In the genomic region with DNA sequence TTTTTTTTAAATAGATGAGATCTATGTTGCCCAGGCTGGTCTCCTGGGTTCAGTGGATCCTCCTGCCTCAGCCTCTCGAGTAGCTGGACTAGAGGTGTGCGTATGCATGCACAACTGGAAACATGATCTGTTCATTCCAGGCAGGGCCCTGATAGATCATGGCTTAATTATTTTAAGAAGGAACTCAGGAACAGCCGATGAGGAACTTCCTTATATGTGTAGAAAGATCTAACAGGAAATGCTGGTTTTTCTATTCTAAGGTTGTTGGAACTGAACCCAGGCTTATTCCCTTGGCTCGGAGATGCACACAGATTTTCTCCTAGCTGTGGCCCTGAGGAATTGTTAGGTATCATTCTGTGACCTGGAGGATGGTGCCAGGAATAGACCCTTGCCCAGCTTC, we compare ENCODE assay signal across 10 cellular contexts. TPM values are rescaled to one million over a fixed set of nuclear protein-coding genes. Genes with fewer than 3 reads are reported as not detected.
DNase-seq lines count a peak whose midpoint lies in the region; ATAC-seq and TF ChIP-seq lines count a peak whose summit lies in the region.
"Had no signal": no experiment of that assay in that cellular context is flagged by ENCODE, and none has a peak within 500 bp of the region (broad histone marks: within the 10 kb centered on the region; RNA-seq: fewer than 3 reads in every experiment).

No MANE protein-coding gene starts in this region.

- H3K4me1 ChIP-seq in mammary epithelial cell (ENCODE audit: insufficient read depth, low read length) (peaks cover 26% of the 10 kb centered on the region), muscle layer of colon (ENCODE audit: insufficient read depth, low read length) (peaks cover 41% of the 10 kb centered on the region), vagina (peaks cover 67% of the 10 kb centered on the region)

- H3K27ac Mint-ChIP-seq in MCF 10A (ENCODE audit: low read depth, unreplicated experiment) = peak overlapping the region; percentile 17
- H3K27ac Mint-ChIP-seq: activated T-helper 17 cell treated with anti-CD3 and anti-CD28 coated beads, Interleukin-2, amount 50 U/mL, for 72 hours had no signal

- peaks cover 27% of the 10 kb centered on the region for H3K4me1 Mint-ChIP-seq in MCF 10A (ENCODE audit: insufficient read depth, unreplicated experiment)

- H3K36me3 ChIP-seq in mammary epithelial cell (ENCODE audit: insufficient read depth, low read length) (peaks cover 5% of the 10 kb centered on the region), muscle layer of colon (ENCODE audit: insufficient read depth, low read length) (peaks cover 8% of the 10 kb centered on the region), vagina (peaks cover 0 to 8% of the 10 kb centered on the region in 2 donors)

- no TSS peak for BruUV-seq in MCF 10A (replicated peaks; lab: Mats Ljungman, UMichigan)
- BruUV-seq in mammary epithelial cell (replicated peaks; lab: Mats Ljungman, UMichigan) = no TSS peak

- ATAC-seq in HG03139 (IDR thresholded peaks at IDR 0.05; ENCODE audit: unreplicated experiment) = no peak
- ATAC-seq: activated T-helper 17 cell treated with anti-CD3 and anti-CD28 coated beads, Interleukin-2, amount 50 U/mL, for 72 hours had no signal

- H3K9me3 ChIP-seq in mammary epithelial cell (replicated peaks; ENCODE audit: insufficient read depth, low read length) (no peaks in the 10 kb centered on the region), muscle layer of colon (ENCODE audit: low read length) (no peaks in the 10 kb centered on the region), vagina (no peaks in the 10 kb centered on the region)

- dilution Hi-C loops in mammary epithelial cell (cut with HindIII; ENCODE audit: low sequenced_read_pairs) = no loop called here

- intact Hi-C loops in MCF 10A (cut with micrococcal nuclease) (no loop called here), mammary epithelial cell (cut with micrococcal nuclease) (no loop called here), vagina (cut with DNase I) (no loop called here), lower leg skin (cut with DNase I; ENCODE audit: low total_unique reads) (no loop called here)

- H4K20me1 ChIP-seq in mammary epithelial cell (ENCODE audit: insufficient read depth, low read length) = peaks cover 2% of the 10 kb centered on the region

- H3K9ac ChIP-seq in mammary epithelial cell (ENCODE audit: insufficient read depth, low read length) (no peak overlapping the region), muscle layer of colon (ENCODE audit: low read length) (no peak overlapping the region)

- CTCF ChIA-PET in MCF 10A (lab: Yijun Ruan, JAX) = interaction anchor here (0.5 kb wide), 1 partner anchor 37 kb away, joined by 3 read pairs; no protein-coding TSS in a partner anchor
- CTCF ChIA-PET in mammary epithelial cell (lab: Charles Lee; ENCODE audit: low non-redundant PET) = interaction anchor here (0.7 kb wide), 1 partner anchor 409 kb away, joined by 3 read pairs; the partner anchor contains the start of gene MIF

- no peak overlapping the region for H3K4me3 ChIP-seq in mammary epithelial cell (replicated peaks in 1 of 3; ENCODE audit: insufficient read depth in 1 of 3, low read depth in 2 of 3, low read length in 3 of 3)
- no peak overlapping the region for H3K4me3 ChIP-seq in coronary artery
- H3K4me3 ChIP-seq in muscle layer of colon (ENCODE audit: low read depth in 1 of 2, low read length in 2 of 2) = peak overlapping the region in 1 of 2 donors; percentile 0
- H3K4me3 ChIP-seq in vagina = no peak overlapping the region
- no peak overlapping the region for H3K4me3 ChIP-seq in lower leg skin (ENCODE audit: low read depth, poor library complexity, severe bottlenecking)

- no peak for DNase-seq in MCF 10A (ENCODE audit: unreplicated experiment)
- no peak for DNase-seq in mammary epithelial cell
- no peak for DNase-seq in coronary artery (ENCODE audit: low spot score)
- DNase-seq in vagina (ENCODE audit: extremely low spot score in 2 of 2) = no peak
- DNase-seq in lower leg skin (ENCODE audit: low spot score in 2 of 2) = no peak
- DNase-seq in activated T-cell treated with anti-CD3 and anti-CD28 coated beads for 4 hours = no peak
- DNase-seq: NCI-H187 had no signal

- in situ Hi-C loops in mammary epithelial cell (cut with MboI; ENCODE audit: low sequenced_read_pairs in 2 of 2) = no loop called here

- H3K27ac ChIP-seq in mammary epithelial cell (ENCODE audit: insufficient read depth, low read depth, low read length) = no peak overlapping the region
- H3K27ac ChIP-seq in coronary artery = peak overlapping the region; percentile 51 to 85
- peak overlapping the region; percentile 91 for H3K27ac ChIP-seq in muscle layer of colon (ENCODE audit: low read depth, low read length)
- H3K27ac ChIP-seq in vagina = peak overlapping the region; percentile 2

- TF ChIP-seq CTCF in MCF 10A (IDR thresholded peaks at IDR 0.05; ENCODE audit: unreplicated experiment) (no peak), mammary epithelial cell (conservative IDR thresholded peaks at IDR 0.05 in 1 of 2, IDR thresholded peaks at IDR 0.05 in 1 of 2; ENCODE audit: extremely low read depth in 1 of 2, insufficient read depth in 1 of 2, low read depth in 1 of 2, low read length in 2 of 2) (no peak), coronary artery (IDR thresholded peaks at IDR 0.05) (no peak), vagina (IDR thresholded peaks at IDR 0.05) (no peak), lower leg skin (IDR thresholded peaks at IDR 0.05) (no peak)

- H3K79me2 ChIP-seq in mammary epithelial cell (ENCODE audit: insufficient read depth, low read length) = peaks cover 75% of the 10 kb centered on the region

- no peak overlapping the region for H2AFZ ChIP-seq in mammary epithelial cell (ENCODE audit: low read depth, low read length)

- H3K4me3 Mint-ChIP-seq in MCF 10A (ENCODE audit: unreplicated experiment) = no peak overlapping the region
- H3K4me3 Mint-ChIP-seq: activated T-helper 17 cell treated with anti-CD3 and anti-CD28 coated beads, Interleukin-2, amount 50 U/mL, for 72 hours had no signal

- H3K9me3 Mint-ChIP-seq in MCF 10A (ENCODE audit: unreplicated experiment) = no peaks in the 10 kb centered on the region
- H3K9me3 Mint-ChIP-seq: activated T-helper 17 cell treated with anti-CD3 and anti-CD28 coated beads, Interleukin-2, amount 50 U/mL, for 72 hours had no signal

- H3K4me2 ChIP-seq in mammary epithelial cell (ENCODE audit: insufficient read depth, low read depth, low read length) = no peak overlapping the region

- peaks cover 50% of the 10 kb centered on the region for H3K36me3 Mint-ChIP-seq in MCF 10A (ENCODE audit: insufficient read depth, unreplicated experiment)

- POLR2A ChIA-PET in MCF 10A (lab: Yijun Ruan, JAX) = interaction anchor here (0.6 to 2.9 kb wide), 6 partner anchors 14 to 409 kb away, joined by 3 to 12 read pairs (median 4); partner anchors contain the start of gene MIF

- H3K27me3 ChIP-seq in mammary epithelial cell (ENCODE audit: insufficient read depth, low read length) (no peaks in the 10 kb centered on the region), muscle layer of colon (ENCODE audit: control insufficient read depth in 1 of 2, insufficient read depth in 2 of 2, low read length in 2 of 2) (no peaks in the 10 kb centered on the region), vagina (no peaks in the 10 kb centered on the region)

- TF ChIP-seq POLR2A in vagina (IDR thresholded peaks at IDR 0.05) = no peak
- no peak for TF ChIP-seq POLR2A in lower leg skin (IDR thresholded peaks at IDR 0.05)

- WGBS in mammary epithelial cell (ENCODE audit: low coverage, missing lambda C conversion rate) = 42% methylated on average over 4 of the region's 4 CpGs
- WGBS in lower leg skin, 2 donors = 36 to 39% methylated on average over 4 of the region's 4 CpGs

- no peaks in the 10 kb centered on the region for H3K27me3 Mint-ChIP-seq in MCF 10A (ENCODE audit: insufficient read depth, unreplicated experiment)
- H3K27me3 Mint-ChIP-seq: activated T-helper 17 cell treated with anti-CD3 and anti-CD28 coated beads, Interleukin-2, amount 50 U/mL, for 72 hours had no signal

RNA-seq across cellular contexts. Expression of gene SPECC1L, which starts 32.4 kb away (rescaled TPM):
- total RNA-seq in MCF 10A (2022) (48.7 and 60.4 TPM in 2 replicates), mammary epithelial cell (10 to 100 TPM; 35.7 to 72.1 TPM), vagina (38.8 TPM), lower leg skin (10 to 100 TPM; 17.6 to 30.6 (median 23.3) TPM)
- polyA plus RNA-seq in mammary epithelial cell = 17.6 TPM
- polyA minus RNA-seq in mammary epithelial cell = 51.9 TPM

RNA-seq across cellular contexts. Expression of gene GGT5, which starts 58.1 kb away (rescaled TPM):
- 31.5 and 34.6 TPM in 2 replicates for total RNA-seq in MCF 10A (2022)
- total RNA-seq in mammary epithelial cell = under 1 TPM in 1 of 2 donors, not detected in 1; under 0.01 TPM
- 0.05 TPM for polyA plus RNA-seq in mammary epithelial cell
- not detected for polyA minus RNA-seq in mammary epithelial cell
- total RNA-seq in vagina = 61.4 TPM
- 10 to 100 TPM in 3 of 4 donors, 1 to 10 TPM in 1; 9.7 to 54.4 (median 15.3) TPM for total RNA-seq in lower leg skin

Comparison
In these comparisons a context has a peak if more than half of its experiments do, and no peak if none do; other contexts are left out.
1. RNA of gene GGT5, which starts 58.1 kb away (total RNA-seq): 61.4 TPM in vagina (single experiment), 31.5 to 34.6 TPM in MCF 10A and 9.7 to 54.4 TPM in lower leg skin; under 0.01 TPM in mammary epithelial cell; every median in the first group is over 10 times any median in the second.